8 cellular contexts compared by ENCODE assay signal in the genomic region with DNA sequence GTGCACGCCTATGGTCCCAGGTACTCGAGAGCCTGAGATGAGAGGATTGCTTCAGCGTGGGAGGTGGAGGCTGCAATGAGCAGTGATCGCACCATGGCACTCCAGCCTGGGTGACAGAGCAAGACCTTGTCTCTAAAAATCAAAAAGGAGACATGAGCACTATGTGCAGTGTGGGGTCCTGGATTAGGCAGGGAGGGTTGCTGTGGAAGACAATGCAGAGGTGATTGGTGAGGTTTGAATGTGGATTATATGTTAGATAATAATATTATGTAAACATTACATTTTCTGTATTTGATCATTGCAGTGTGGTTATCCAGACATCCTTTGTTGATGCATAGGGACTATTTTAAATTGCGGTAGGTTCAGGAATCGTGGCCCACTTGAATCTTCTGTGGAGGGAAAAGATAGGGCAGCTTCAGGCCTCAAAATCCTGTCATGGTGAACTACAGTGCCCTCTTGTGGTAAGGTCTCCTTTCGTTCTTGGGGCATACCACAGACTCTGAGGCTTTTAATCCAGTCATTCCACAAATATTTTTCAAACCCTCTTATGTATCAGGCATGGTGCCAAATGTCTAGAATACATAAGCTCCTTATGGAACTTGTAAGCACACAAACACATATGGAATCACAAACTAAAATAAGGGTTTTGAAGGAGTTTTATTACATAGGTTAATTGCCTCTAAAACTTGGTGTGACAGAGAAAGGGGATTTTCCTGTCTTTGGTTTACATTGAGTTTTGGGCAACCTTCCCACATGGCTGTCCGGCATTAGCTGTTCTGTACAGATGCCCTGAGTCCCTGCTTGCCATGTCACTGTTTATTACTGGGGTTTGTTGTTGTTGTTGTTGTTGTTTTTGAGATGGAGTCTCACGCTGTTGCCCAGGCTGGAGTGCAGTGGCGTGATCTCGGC. TPM values are rescaled to one million over a fixed set of nuclear protein-coding genes. Genes with fewer than 3 reads are reported as not detected.
DNase-seq lines count a peak whose midpoint lies in the region; ATAC-seq and TF ChIP-seq lines count a peak whose summit lies in the region.

No MANE protein-coding gene starts in this region.

- no peak for TF ChIP-seq EP300 in upper lobe of left lung (IDR thresholded peaks at IDR 0.05)

- H3K9me3 ChIP-seq in naive thymus-derived CD4-positive, alpha-beta T cell (ENCODE audit: control insufficient read depth in 2 of 3, low read length in 3 of 3): no peaks in the 10 kb centered on the region
- no peaks in the 10 kb centered on the region for H3K9me3 ChIP-seq in upper lobe of left lung

- POLR2A ChIA-PET in AG04449 (lab: Yijun Ruan, JAX): interaction anchor here (0.5 kb wide), 1 partner anchor 305 kb away, joined by 3 read pairs; no protein-coding TSS in a partner anchor
- POLR2A ChIA-PET in activated CD4-positive, alpha-beta memory T cell treated with anti-CD3 and anti-CD28 coated beads, Interleukin-2, amount 10 ng/mL, durations not matched to agents 7 days and 5 days (lab: Charles Lee): interaction anchor here (1.2 kb wide), 1 partner anchor 125 kb away, joined by 3 read pairs; no protein-coding TSS in a partner anchor
- POLR2A ChIA-PET in naive thymus-derived CD4-positive, alpha-beta T cell (lab: Charles Lee): interaction anchor here (1.1 kb wide), 1 partner anchor 125 kb away, joined by 4 read pairs; no protein-coding TSS in a partner anchor

- H3K27me3 ChIP-seq in naive thymus-derived CD4-positive, alpha-beta T cell (ENCODE audit: control insufficient read depth in 2 of 2, insufficient read depth in 2 of 2, low read length in 2 of 2): no peaks in the 10 kb centered on the region
- no peaks in the 10 kb centered on the region for H3K27me3 ChIP-seq in upper lobe of left lung

- no peaks in the 10 kb centered on the region for H3K4me1 ChIP-seq in naive thymus-derived CD4-positive, alpha-beta T cell (ENCODE audit: control insufficient read depth in 2 of 2, insufficient read depth in 2 of 2, low read length in 2 of 2)
- peaks cover 4 to 34% (median 9%) of the 10 kb centered on the region in 4 donors for H3K4me1 ChIP-seq in upper lobe of left lung

- no peak overlapping the region for H3K27ac Mint-ChIP-seq in activated CD4-positive, alpha-beta memory T cell treated with anti-CD3 and anti-CD28 coated beads, Interleukin-2, amount 10 ng/mL, durations not matched to agents 7 days and 5 days
- H3K27ac Mint-ChIP-seq in naive thymus-derived CD4-positive, alpha-beta T cell: peak overlapping the region in 1 of 9 donors; percentile 21

- TF ChIP-seq POLR2A in upper lobe of left lung (IDR thresholded peaks at IDR 0.05): no peak

- ATAC-seq in GM18498 (IDR thresholded peaks at IDR 0.05; ENCODE audit: unreplicated experiment) (peak; percentile 65), HG03460 (IDR thresholded peaks at IDR 0.05; ENCODE audit: unreplicated experiment) (peak; percentile 62), upper lobe of left lung (ENCODE audit: low FRiP score in 2 of 2) (peak; percentile 85 to 89)
- peak; percentile 75 for ATAC-seq in naive thymus-derived CD4-positive, alpha-beta T cell

- intact Hi-C loops in naive thymus-derived CD4-positive, alpha-beta T cell (cut with micrococcal nuclease): loop anchor here (1.0 to 10.0 kb wide), 7 partner anchors 30 to 1376 kb away; partner anchors contain the start of gene GPD1L (in 1 of the 2)

- no peak overlapping the region for H3K27ac ChIP-seq in naive thymus-derived CD4-positive, alpha-beta T cell (ENCODE audit: low read depth, low read length)
- H3K27ac ChIP-seq in upper lobe of left lung: no peak overlapping the region

- H3K27me3 Mint-ChIP-seq in activated CD4-positive, alpha-beta memory T cell treated with anti-CD3 and anti-CD28 coated beads, Interleukin-2, amount 10 ng/mL, durations not matched to agents 7 days and 5 days: no peaks in the 10 kb centered on the region
- H3K27me3 Mint-ChIP-seq in naive thymus-derived CD4-positive, alpha-beta T cell: no peaks in the 10 kb centered on the region

- DNase-seq in AG04449 (ENCODE audit: low read depth, low spot score) (peak; percentile 95), NCI-H748 treated with DMSO at 0.1 percent for 48 hours (lab: John Stamatoyannopoulos, UW) (peak; percentile 53), epithelial cell of proximal tubule (ENCODE audit: low read depth) (peak; percentile 42), upper lobe of left lung (peak in 1 of 2 donors; percentile 29)
- peak; percentile 44 for DNase-seq in activated CD4-positive, alpha-beta memory T cell treated with anti-CD3 and anti-CD28 coated beads, Interleukin-2, amount 10 ng/mL, durations not matched to agents 7 days and 5 days
- DNase-seq in naive thymus-derived CD4-positive, alpha-beta T cell: peak in 8 of 9 donors; percentile 30 to 70 (median 60)

- H3K4me3 Mint-ChIP-seq in activated CD4-positive, alpha-beta memory T cell treated with anti-CD3 and anti-CD28 coated beads, Interleukin-2, amount 10 ng/mL, durations not matched to agents 7 days and 5 days: no peak overlapping the region
- H3K4me3 Mint-ChIP-seq in naive thymus-derived CD4-positive, alpha-beta T cell: no peak overlapping the region

- peaks cover 16% of the 10 kb centered on the region for H3K4me1 Mint-ChIP-seq in activated CD4-positive, alpha-beta memory T cell treated with anti-CD3 and anti-CD28 coated beads, Interleukin-2, amount 10 ng/mL, durations not matched to agents 7 days and 5 days
- peaks cover 0 to 25% (median 6%) of the 10 kb centered on the region in 7 donors for H3K4me1 Mint-ChIP-seq in naive thymus-derived CD4-positive, alpha-beta T cell

- H3K36me3 Mint-ChIP-seq in activated CD4-positive, alpha-beta memory T cell treated with anti-CD3 and anti-CD28 coated beads, Interleukin-2, amount 10 ng/mL, durations not matched to agents 7 days and 5 days (ENCODE audit: low read depth): peaks cover 22% of the 10 kb centered on the region
- peaks cover 6 to 41% (median 24%) of the 10 kb centered on the region in 5 donors for H3K36me3 Mint-ChIP-seq in naive thymus-derived CD4-positive, alpha-beta T cell

- WGBS in upper lobe of left lung, 2 donors: 57 to 61% methylated on average over 11 of the region's 11 CpGs

- TF ChIP-seq CTCF in AG04449 (IDR thresholded peaks at IDR 0.05; ENCODE audit: insufficient read depth, low read length, missing control alignments) (peak; percentile 77), epithelial cell of proximal tubule (conservative IDR thresholded peaks at IDR 0.05; ENCODE audit: low read depth, low read length) (peak; percentile 89), upper lobe of left lung (IDR thresholded peaks at IDR 0.05) (peak; percentile 62 to 82 (median 76))

- H3K36me3 ChIP-seq in naive thymus-derived CD4-positive, alpha-beta T cell (ENCODE audit: control insufficient read depth in 2 of 3, insufficient read depth in 3 of 3, low read length in 3 of 3): peaks cover 8 to 38% (median 24%) of the 10 kb centered on the region in 3 experiments
- H3K36me3 ChIP-seq in upper lobe of left lung: peaks cover 0 to 29% (median 9%) of the 10 kb centered on the region in 4 donors

- H3K9me3 Mint-ChIP-seq in activated CD4-positive, alpha-beta memory T cell treated with anti-CD3 and anti-CD28 coated beads, Interleukin-2, amount 10 ng/mL, durations not matched to agents 7 days and 5 days: no peaks in the 10 kb centered on the region
- no peaks in the 10 kb centered on the region for H3K9me3 Mint-ChIP-seq in naive thymus-derived CD4-positive, alpha-beta T cell

- CTCF ChIA-PET in AG04449 (lab: Yijun Ruan, JAX): interaction anchor here (0.6 to 2.8 kb wide), 25 partner anchors 9 to 1388 kb away, joined by 3 to 29 read pairs (median 4); no protein-coding TSS in a partner anchor
- CTCF ChIA-PET in activated CD4-positive, alpha-beta memory T cell treated with anti-CD3 and anti-CD28 coated beads, Interleukin-2, amount 10 ng/mL, durations not matched to agents 7 days and 5 days (lab: Charles Lee): interaction anchor here (0.7 to 2.9 kb wide), 11 partner anchors 8 to 135 kb away, joined by 3 to 56 read pairs (median 4); partner anchors contain the start of gene GPD1L
- CTCF ChIA-PET in naive thymus-derived CD4-positive, alpha-beta T cell (lab: Charles Lee): interaction anchor here (0.6 to 2.6 kb wide), 13 partner anchors 10 to 1374 kb away, joined by 3 to 44 read pairs (median 3); no protein-coding TSS in a partner anchor

- H3K4me3 ChIP-seq in AG04449 (ENCODE audit: low read depth, low read length) (no peak overlapping the region), epithelial cell of proximal tubule (ENCODE audit: low read depth, low read length) (no peak overlapping the region), upper lobe of left lung (no peak overlapping the region)
- no peak overlapping the region for H3K4me3 ChIP-seq in naive thymus-derived CD4-positive, alpha-beta T cell (ENCODE audit: low read length)

RNA-seq across cellular contexts. Expression of gene GPD1L, which starts 37.7 kb away (rescaled TPM):
- total RNA-seq in activated CD4-positive, alpha-beta memory T cell treated with anti-CD3 and anti-CD28 coated beads, Interleukin-2, amount 10 ng/mL, durations not matched to agents 7 days and 5 days: 10 to 100 TPM; 19.5 to 20.7 TPM
- total RNA-seq in epithelial cell of proximal tubule: 5.8 and 11.2 TPM in 2 replicates
- total RNA-seq in naive thymus-derived CD4-positive, alpha-beta T cell: 10 to 100 TPM; 14.1 to 23.8 (median 21.4) TPM
- polyA plus RNA-seq in naive thymus-derived CD4-positive, alpha-beta T cell: 10 to 100 TPM; 10.6 to 14.6 TPM
- total RNA-seq in upper lobe of left lung: 100 to 1,000 TPM in 4 of 6 donors, 10 to 100 TPM in 2; 50.8 to 221 (median 115) TPM
